ENCODE assay signal across 1 cellular context in the genomic region with DNA sequence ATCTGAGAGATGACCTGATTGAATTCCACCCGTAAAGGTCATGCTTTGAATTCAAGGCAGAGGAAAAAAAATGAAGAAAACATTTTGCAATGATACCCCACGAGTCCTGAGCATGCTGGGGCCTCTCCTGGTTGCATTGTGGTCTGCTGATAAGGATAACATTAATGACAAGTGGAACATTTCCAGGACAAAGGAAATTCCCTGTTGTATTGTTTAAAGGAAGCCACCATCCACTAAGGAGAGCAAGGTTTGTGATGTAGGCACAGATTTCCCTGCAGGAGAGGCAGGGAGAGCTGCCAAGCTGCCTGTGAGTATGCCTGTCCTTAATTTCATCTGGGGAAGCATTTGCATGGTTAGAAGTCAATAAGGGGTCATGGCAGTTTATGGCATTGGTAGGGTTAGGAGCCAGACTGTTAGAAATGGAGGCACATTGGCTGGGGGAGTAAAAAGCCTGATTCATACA.
TF ChIP-seq lines count a peak whose summit lies in the region.

No MANE protein-coding gene starts in this region.

TF ChIP-seq in WTC11, 78 proteins besides CTCF, POLR2A, EP300 and RAD21 (continued from another document):
- TF ChIP-seq ESRRA (CRISPR knock-in tag; IDR thresholded peaks at IDR 0.05; ENCODE audit: borderline replicate concordance) (no peak), FOXK1 (CRISPR knock-in tag; IDR thresholded peaks at IDR 0.05) (no peak), RELA (CRISPR knock-in tag; IDR thresholded peaks at IDR 0.05; ENCODE audit: borderline replicate concordance) (no peak)
